39 cellular contexts compared by ENCODE assay signal in the genomic region with DNA sequence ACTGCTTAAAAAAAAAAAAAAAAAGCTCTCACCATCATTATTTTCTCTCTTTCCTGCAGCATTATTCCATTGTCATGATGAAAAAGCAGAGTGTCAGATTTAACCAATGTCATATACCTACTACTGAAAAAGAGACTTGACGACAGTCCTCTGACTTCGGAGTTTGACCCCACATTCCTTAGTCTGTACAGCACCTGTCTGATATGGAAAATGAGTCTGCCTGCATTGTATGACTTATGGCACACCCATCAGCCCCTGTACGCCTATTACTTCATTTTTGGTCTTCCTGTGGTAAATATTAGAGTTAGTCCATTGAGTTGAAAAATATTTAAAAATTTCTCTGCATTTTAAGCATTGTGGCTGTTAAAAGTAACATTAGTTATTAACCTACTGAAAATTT. TPM values are rescaled to one million over a fixed set of nuclear protein-coding genes. Genes with fewer than 3 reads are reported as not detected.
"Had no signal": no experiment of that assay in that cellular context is flagged by ENCODE, and none has a peak within 500 bp of the region (broad histone marks: within the 10 kb centered on the region; RNA-seq: fewer than 3 reads in every experiment).

No MANE protein-coding gene starts in this region.

- H3K36me3 Mint-ChIP-seq: activated CD4-positive, alpha-beta memory T cell treated with anti-CD3 and anti-CD28 coated beads for 36 hours; activated naive CD4-positive, alpha-beta T cell treated with anti-CD3 and anti-CD28 coated beads, Interleukin-2, amount 10 ng/mL, durations not matched to agents 7 days and 5 days; activated naive CD4-positive, alpha-beta T cell treated with anti-CD3 and anti-CD28 coated beads, Interleukin-2, amount 50 U/mL, for 24 hours; activated naive CD8-positive, alpha-beta T cell; activated naive CD8-positive, alpha-beta T cell treated with anti-CD3 and anti-CD28 coated beads, Interleukin-2, amount 10 ng/mL, durations not matched to agents 7 days and 5 days; brain had no signal

- H3K9me3 ChIP-seq: ascending aorta had no signal

- H3K27me3 ChIP-seq: ascending aorta, cardiac muscle cell had no signal

- H3K4me3 ChIP-seq: ascending aorta, cardiac muscle cell had no signal

- H3K27ac Mint-ChIP-seq: activated B cell treated with CpG ODN at 0.5 μM for 24 hours; activated CD4-positive, alpha-beta memory T cell treated with anti-CD3 and anti-CD28 coated beads for 36 hours; activated CD4-positive, alpha-beta T cell treated with anti-CD3 and anti-CD28 coated beads, Interleukin-2, amount 10 ng/mL, durations not matched to agents 24 days and 14 days; activated CD8-positive, alpha-beta T cell treated with anti-CD3 and anti-CD28 coated beads for 36 hours; activated naive CD4-positive, alpha-beta T cell treated with anti-CD3 and anti-CD28 coated beads, Interleukin-2, amount 10 ng/mL, durations not matched to agents 7 days and 5 days; activated naive CD4-positive, alpha-beta T cell treated with anti-CD3 and anti-CD28 coated beads, Interleukin-2, amount 50 U/mL, for 24 hours; activated naive CD8-positive, alpha-beta T cell; activated naive CD8-positive, alpha-beta T cell treated with anti-CD3 and anti-CD28 coated beads, Interleukin-2, amount 10 ng/mL, durations not matched to agents 7 days and 5 days; activated naive CD8-positive, alpha-beta T cell treated with anti-CD3 and anti-CD28 coated beads, Interleukin-2, amount 50 U/mL, for 24 hours; activated T-cell treated with anti-CD3 and anti-CD28 coated beads, Interleukin-2, amount 50 U/mL, for 72 hours; activated T-helper 1 cell treated with anti-CD3 and anti-CD28 coated beads, Interleukin-12 subunit alpha, Interleukin-12 subunit beta, Interleukin-2, Interleukin-4 antibody, amounts not matched to agents 30 ng/mL and 10 ng/mL and 1 ng/mL, durations not matched to agents 14 hours and 24 hours and 36 hours; activated T-helper 2 cell treated with anti-CD3 and anti-CD28 coated beads, Interferon-gamma antibody, Interleukin-2, Interleukin-4, amounts not matched to agents 10 μg/mL and 5 μg/mL and 100 μg/mL, durations not matched to agents 14 hours and 24 hours and 36 hours; brain; T-helper 1 cell treated with Interleukin-12 subunit alpha and Interleukin-12 subunit beta and Interleukin-4 antibody, amounts not matched to agents 30 μg/mL and 1 μg/mL, for 36 hours; T-helper 2 cell treated with Interferon-gamma antibody and Interleukin-4, amounts not matched to agents 5 μg/mL and 100 μg/mL, for 36 hours had no signal

- H3K27me3 Mint-ChIP-seq: activated B cell treated with CpG ODN at 0.5 μM for 24 hours; activated CD4-positive, alpha-beta memory T cell treated with anti-CD3 and anti-CD28 coated beads for 36 hours; activated CD4-positive, alpha-beta T cell treated with anti-CD3 and anti-CD28 coated beads, Interleukin-2, amount 10 ng/mL, durations not matched to agents 24 days and 14 days; activated CD8-positive, alpha-beta T cell treated with anti-CD3 and anti-CD28 coated beads for 36 hours; activated naive CD4-positive, alpha-beta T cell treated with anti-CD3 and anti-CD28 coated beads, Interleukin-2, amount 10 ng/mL, durations not matched to agents 7 days and 5 days; activated naive CD4-positive, alpha-beta T cell treated with anti-CD3 and anti-CD28 coated beads, Interleukin-2, amount 50 U/mL, for 24 hours; activated naive CD8-positive, alpha-beta T cell; activated naive CD8-positive, alpha-beta T cell treated with anti-CD3 and anti-CD28 coated beads, Interleukin-2, amount 10 ng/mL, durations not matched to agents 7 days and 5 days; activated naive CD8-positive, alpha-beta T cell treated with anti-CD3 and anti-CD28 coated beads, Interleukin-2, amount 50 U/mL, for 24 hours; central memory CD8-positive, alpha-beta T cell had no signal

- H3K36me3 ChIP-seq: ascending aorta, cardiac muscle cell had no signal

- H3K4me1 Mint-ChIP-seq: activated B cell treated with CpG ODN at 0.5 μM for 24 hours; activated CD4-positive, alpha-beta T cell treated with anti-CD3 and anti-CD28 coated beads, Interleukin-2, amount 10 ng/mL, durations not matched to agents 24 days and 14 days; activated naive CD4-positive, alpha-beta T cell treated with anti-CD3 and anti-CD28 coated beads, Interleukin-2, amount 10 ng/mL, durations not matched to agents 7 days and 5 days; activated naive CD4-positive, alpha-beta T cell treated with anti-CD3 and anti-CD28 coated beads, Interleukin-2, amount 50 U/mL, for 24 hours; activated naive CD8-positive, alpha-beta T cell treated with anti-CD3 and anti-CD28 coated beads, Interleukin-2, amount 10 ng/mL, durations not matched to agents 7 days and 5 days; activated naive CD8-positive, alpha-beta T cell treated with anti-CD3 and anti-CD28 coated beads, Interleukin-2, amount 50 U/mL, for 24 hours; brain; central memory CD8-positive, alpha-beta T cell had no signal

- H3K4me3 Mint-ChIP-seq: activated B cell treated with CpG ODN at 0.5 μM for 24 hours; activated CD4-positive, alpha-beta memory T cell treated with anti-CD3 and anti-CD28 coated beads for 36 hours; activated CD4-positive, alpha-beta T cell treated with anti-CD3 and anti-CD28 coated beads, Interleukin-2, amount 10 ng/mL, durations not matched to agents 24 days and 14 days; activated CD8-positive, alpha-beta T cell treated with anti-CD3 and anti-CD28 coated beads for 36 hours; activated naive CD4-positive, alpha-beta T cell treated with anti-CD3 and anti-CD28 coated beads, Interleukin-2, amount 10 ng/mL, durations not matched to agents 7 days and 5 days; activated naive CD4-positive, alpha-beta T cell treated with anti-CD3 and anti-CD28 coated beads, Interleukin-2, amount 50 U/mL, for 24 hours; activated naive CD8-positive, alpha-beta T cell; activated naive CD8-positive, alpha-beta T cell treated with anti-CD3 and anti-CD28 coated beads, Interleukin-2, amount 10 ng/mL, durations not matched to agents 7 days and 5 days; activated naive CD8-positive, alpha-beta T cell treated with anti-CD3 and anti-CD28 coated beads, Interleukin-2, amount 50 U/mL, for 24 hours; activated T-cell treated with anti-CD3 and anti-CD28 coated beads, Interleukin-2, amount 50 U/mL, for 4 hours; activated T-cell treated with anti-CD3 and anti-CD28 coated beads, Interleukin-2, amount 50 U/mL, for 72 hours; activated T-helper 1 cell treated with anti-CD3 and anti-CD28 coated beads, Interleukin-12 subunit alpha, Interleukin-12 subunit beta, Interleukin-2, Interleukin-4 antibody, amounts not matched to agents 30 ng/mL and 10 ng/mL and 1 ng/mL, durations not matched to agents 14 hours and 24 hours and 36 hours; brain; central memory CD8-positive, alpha-beta T cell; T-helper 1 cell treated with Interleukin-12 subunit alpha and Interleukin-12 subunit beta and Interleukin-4 antibody, amounts not matched to agents 30 μg/mL and 1 μg/mL, for 36 hours; T-helper 2 cell treated with Interferon-gamma antibody and Interleukin-4, amounts not matched to agents 5 μg/mL and 100 μg/mL, for 36 hours had no signal

- DNase-seq: activated B cell treated with CpG ODN at 0.5 μM for 24 hours; activated CD4-positive, alpha-beta memory T cell treated with anti-CD3 and anti-CD28 coated beads for 36 hours; activated CD4-positive, alpha-beta T cell treated with anti-CD3 and anti-CD28 coated beads for 4 hours; activated CD4-positive, alpha-beta T cell treated with anti-CD3 and anti-CD28 coated beads, Interleukin-2, amount 10 ng/mL, durations not matched to agents 24 days and 14 days; activated CD4-positive, alpha-beta T cell treated with anti-CD3 and anti-CD28 coated beads, Interleukin-2, amount 50 U/mL, for 1 hour; activated CD4-positive, alpha-beta T cell treated with anti-CD3 and anti-CD28 coated beads, Interleukin-2, amount 50 U/mL, for 4 hours; activated CD4-positive, CD25-positive, alpha-beta regulatory T cell treated with anti-CD3 and anti-CD28 coated beads, Interleukin-2, amount 50 U/mL, for 72 hours; activated CD8-positive, alpha-beta memory T cell treated with anti-CD3 and anti-CD28 coated beads, Interleukin-2, amount 50 U/mL, for 4 hours; activated CD8-positive, alpha-beta T cell treated with anti-CD3 and anti-CD28 coated beads for 36 hours; activated effector memory CD4-positive, alpha-beta T cell treated with Interleukin-2 at 50 U/mL for 16 hours; activated gamma-delta T cell; activated naive CD4-positive, alpha-beta T cell treated with anti-CD3 and anti-CD28 coated beads, Interleukin-2, amount 10 ng/mL, durations not matched to agents 7 days and 5 days; activated naive CD4-positive, alpha-beta T cell treated with Interleukin-2 at 50 U/mL for 16 hours; activated naive CD8-positive, alpha-beta T cell treated with anti-CD3 and anti-CD28 coated beads, Interleukin-2, amount 10 ng/mL, durations not matched to agents 7 days and 5 days; activated naive CD8-positive, alpha-beta T cell treated with anti-CD3 and anti-CD28 coated beads, Interleukin-2, amount 50 U/mL, for 24 hours; activated T-cell treated with anti-CD3 and anti-CD28 coated beads for 4 hours; activated T-cell treated with anti-CD3 and anti-CD28 coated beads, Interleukin-2, amount 50 U/mL, for 1 hour; activated T-cell treated with anti-CD3 and anti-CD28 coated beads, Interleukin-2, amount 50 U/mL, for 4 hours; activated T-cell treated with anti-CD3 and anti-CD28 coated beads, Interleukin-2, amount 50 U/mL, for 72 hours; amygdala; anterior cingulate cortex; caudate nucleus; cerebellar nuclear complex; T-helper 1 cell; T-helper 2 cell; T-helper 9 cell had no signal

- H3K27ac ChIP-seq: cardiac muscle cell, VCaP had no signal

- H3K9me3 Mint-ChIP-seq: activated CD4-positive, alpha-beta T cell treated with anti-CD3 and anti-CD28 coated beads, Interleukin-2, amount 10 ng/mL, durations not matched to agents 24 days and 14 days; activated CD8-positive, alpha-beta T cell treated with anti-CD3 and anti-CD28 coated beads for 36 hours; activated naive CD4-positive, alpha-beta T cell treated with anti-CD3 and anti-CD28 coated beads, Interleukin-2, amount 50 U/mL, for 24 hours; activated naive CD8-positive, alpha-beta T cell treated with anti-CD3 and anti-CD28 coated beads, Interleukin-2, amount 50 U/mL, for 24 hours; activated T-cell treated with anti-CD3 and anti-CD28 coated beads, Interleukin-2, amount 50 U/mL, for 4 hours; activated T-helper 1 cell treated with anti-CD3 and anti-CD28 coated beads, Interleukin-12 subunit alpha, Interleukin-12 subunit beta, Interleukin-2, Interleukin-4 antibody, amounts not matched to agents 30 ng/mL and 10 ng/mL and 1 ng/mL, durations not matched to agents 14 hours and 24 hours and 36 hours; activated T-helper 2 cell treated with anti-CD3 and anti-CD28 coated beads, Interferon-gamma antibody, Interleukin-2, Interleukin-4, amounts not matched to agents 10 μg/mL and 5 μg/mL and 100 μg/mL, durations not matched to agents 14 hours and 24 hours and 36 hours; central memory CD8-positive, alpha-beta T cell; T-helper 1 cell treated with Interleukin-12 subunit alpha and Interleukin-12 subunit beta and Interleukin-4 antibody, amounts not matched to agents 30 μg/mL and 1 μg/mL, for 36 hours; T-helper 2 cell treated with Interferon-gamma antibody and Interleukin-4, amounts not matched to agents 5 μg/mL and 100 μg/mL, for 36 hours had no signal

RNA-seq across cellular contexts. Expression of gene NOX4, which starts 54.5 kb away (rescaled TPM):
- total RNA-seq: activated B cell treated with CpG ODN at 0.5 μM for 24 hours; activated CD4-positive, alpha-beta memory T cell treated with anti-CD3 and anti-CD28 coated beads for 36 hours; activated CD4-positive, alpha-beta T cell treated with anti-CD3 and anti-CD28 coated beads, Interleukin-2, amount 10 ng/mL, durations not matched to agents 24 days and 14 days; activated CD8-positive, alpha-beta memory T cell treated with anti-CD3 and anti-CD28 coated beads for 36 hours; activated CD8-positive, alpha-beta T cell treated with anti-CD3 and anti-CD28 coated beads for 36 hours; activated naive CD8-positive, alpha-beta T cell treated with anti-CD3 and anti-CD28 coated beads, Interleukin-2, amount 10 ng/mL, durations not matched to agents 7 days and 5 days; activated T-cell treated with anti-CD3 and anti-CD28 coated beads, Interleukin-2, amount 50 U/mL, for 4 hours; activated T-cell treated with anti-CD3 and anti-CD28 coated beads, Interleukin-2, amount 50 U/mL, for 72 hours; activated T-helper 1 cell treated with anti-CD3 and anti-CD28 coated beads, Interleukin-12 subunit alpha, Interleukin-12 subunit beta, Interleukin-2, Interleukin-4 antibody, amounts not matched to agents 30 ng/mL and 10 ng/mL and 1 ng/mL, durations not matched to agents 14 hours and 24 hours and 36 hours; activated T-helper 2 cell treated with anti-CD3 and anti-CD28 coated beads, Interferon-gamma antibody, Interleukin-2, Interleukin-4, amounts not matched to agents 10 μg/mL and 5 μg/mL and 100 μg/mL, durations not matched to agents 14 hours and 24 hours and 36 hours; bronchial epithelial cell had no signal
